Comparison of ENCODE assay signal across 16 cellular contexts in genomic region chr1:236275586-236275985, GRCh38. TPM values are rescaled to one million over a fixed set of nuclear protein-coding genes. Genes with fewer than 3 reads are reported as not detected.
DNase-seq lines count a peak whose midpoint lies in the region; ATAC-seq, FAIRE-seq and TF ChIP-seq lines count a peak whose summit lies in the region.
"Had no signal": no experiment of that assay in that cellular context is flagged by ENCODE, and none has a peak within 500 bp of the region (broad histone marks: within the 10 kb centered on the region; RNA-seq: fewer than 3 reads in every experiment).

No MANE protein-coding gene starts in this region.

- no peak for TF ChIP-seq POLR2A in GM12878 (IDR thresholded peaks at IDR 0.05; ENCODE audit: low read depth, low read length)

- peaks cover 24% of the 10 kb centered on the region for H3K4me1 Mint-ChIP-seq in activated T-cell treated with anti-CD3 and anti-CD28 coated beads, Interleukin-2, amount 50 U/mL, for 72 hours (ENCODE audit: low read depth)
- H3K4me1 Mint-ChIP-seq in stimulated activated naive CD8-positive, alpha-beta T cell treated with anti-CD3 and anti-CD28 coated beads, Interleukin-15, amount 100 ng/mL, for 72 hours, result peaks cover 19% of the 10 kb centered on the region

- H3K79me2 ChIP-seq in GM12878 (ENCODE audit: control insufficient read depth, insufficient read depth, low read length), result peaks cover 94% of the 10 kb centered on the region

- 0 out of 4 replicates have a peak, but pooled peaks cover 0 to 3% of the 10 kb centered on the region in 2 experiments for H3K36me3 ChIP-seq in GM12878 (ENCODE audit: control insufficient read depth in 2 of 2, insufficient read depth in 2 of 2, low read length in 1 of 2)

- H3K4me3 ChIP-seq in GM12878, result peak overlapping the region; percentile 33

- DNase-seq in activated T-cell treated with anti-CD3 and anti-CD28 coated beads, Interleukin-2, amount 50 U/mL, for 72 hours, result no peak
- no peak for DNase-seq in activated T-cell treated with anti-CD3 and anti-CD28 coated beads, Interleukin-2, amount 50 U/mL, for 1 hour
- DNase-seq in GM12878 (ENCODE audit: low read depth, low spot score), result no peak
- no peak for DNase-seq in stimulated activated naive CD8-positive, alpha-beta T cell treated with anti-CD3 and anti-CD28 coated beads, Interleukin-15, amount 100 ng/mL, for 72 hours
- no peak for DNase-seq in NCI-H510A (lab: John Stamatoyannopoulos, UW)
- DNase-seq in NK-92 treated with Interleukin-12 subunit alpha and Interleukin-12 subunit beta, amount 100 ng/mL, for 24 hours (lab: John Stamatoyannopoulos, UW), result no peak
- DNase-seq: DMS53, H9, NCI-H1417, NCI-H1930, NCI-H2171, NCI-H446 treated with DMSO at 0.1 percent for 48 hours, NCI-H82 had no signal

- peaks cover 8% of the 10 kb centered on the region for H3K4me1 ChIP-seq in GM12878 (ENCODE audit: control insufficient read depth, insufficient read depth, low read length)

- CTCF ChIA-PET in GM12878 (lab: Yijun Ruan, JAX), result interaction anchor here (0.9 to 2.2 kb wide), 3 partner anchors 10 to 176 kb away, joined by 3 to 9 read pairs (median 4); no protein-coding TSS in a partner anchor

- H3K9me3 ChIP-seq in GM12878 (replicated peaks; ENCODE audit: control insufficient read depth, insufficient read depth, low read length), result peaks cover 3% of the 10 kb centered on the region; the same call in 2 of the 3 replicates

- no peaks in the 10 kb centered on the region for H3K27me3 ChIP-seq in GM12878 (replicated peaks in 1 of 2; ENCODE audit: control insufficient read depth in 2 of 2, insufficient read depth in 2 of 2, low read length in 1 of 2)

- intact Hi-C loops in GM12878 (cut with micrococcal nuclease; ENCODE audit: unreplicated experiment), result no loop called here

- peak overlapping the region in 1 of 2 donors; percentile 44 for H3K4me3 Mint-ChIP-seq in activated T-cell treated with anti-CD3 and anti-CD28 coated beads, Interleukin-2, amount 50 U/mL, for 72 hours
- no peak overlapping the region for H3K4me3 Mint-ChIP-seq in stimulated activated naive CD8-positive, alpha-beta T cell treated with anti-CD3 and anti-CD28 coated beads, Interleukin-15, amount 100 ng/mL, for 72 hours
- H3K4me3 Mint-ChIP-seq: CD14-positive monocyte, H9 had no signal

- TF ChIP-seq RAD21 in GM12878 (IDR thresholded peaks at IDR 0.05; ENCODE audit: insufficient read depth, low read depth, low read length), result no peak

- SMC1A ChIA-PET in GM12878 (lab: Charles Lee; ENCODE audit: uncharacterized antibody, unreplicated experiment), result interaction anchor here (1.1 to 2.5 kb wide), 5 partner anchors 10 to 169 kb away, joined by 3 to 5 read pairs (median 3); no protein-coding TSS in a partner anchor

- peaks cover 6% of the 10 kb centered on the region in 2 donors for H3K36me3 Mint-ChIP-seq in activated T-cell treated with anti-CD3 and anti-CD28 coated beads, Interleukin-2, amount 50 U/mL, for 72 hours (ENCODE audit: insufficient read depth in 2 of 2)

- RAD21 ChIA-PET in GM12878 (lab: Charles Lee; ENCODE audit: unreplicated experiment), result interaction anchor here (0.7 to 2.1 kb wide), 2 partner anchors 9 to 214 kb away, joined by 3 to 12 read pairs; no protein-coding TSS in a partner anchor

- H3K9me3 Mint-ChIP-seq in activated T-cell treated with anti-CD3 and anti-CD28 coated beads, Interleukin-2, amount 50 U/mL, for 72 hours, result peaks cover 0 to 6% of the 10 kb centered on the region in 2 donors
- H3K9me3 Mint-ChIP-seq in stimulated activated naive CD8-positive, alpha-beta T cell treated with anti-CD3 and anti-CD28 coated beads, Interleukin-15, amount 100 ng/mL, for 72 hours, result peaks cover 0 to 9% of the 10 kb centered on the region in 2 donors
- H3K9me3 Mint-ChIP-seq: H9 had no signal

- H3K27ac ChIP-seq in GM12878 (ENCODE audit: control insufficient read depth, insufficient read depth), result peak overlapping the region; percentile 48

- H4K20me1 ChIP-seq in GM12878 (ENCODE audit: control insufficient read depth, insufficient read depth), result no peaks in the 10 kb centered on the region

- ATAC-seq in activated T-cell treated with anti-CD3 and anti-CD28 coated beads, Interleukin-2, amount 50 U/mL, for 72 hours (replicated peaks in 1 of 2), result peak; percentile 75
- peak; percentile 45 for ATAC-seq in GM18868 (IDR thresholded peaks at IDR 0.05; ENCODE audit: unreplicated experiment)
- ATAC-seq in GM12878, result peak; percentile 40
- peak; percentile 78 for ATAC-seq in stimulated activated naive CD8-positive, alpha-beta T cell treated with anti-CD3 and anti-CD28 coated beads, Interleukin-15, amount 100 ng/mL, for 72 hours

- H3K9ac ChIP-seq in GM12878 (ENCODE audit: control insufficient read depth, insufficient read depth, low read length), result no peak overlapping the region

- POLR2A ChIA-PET in GM12878 (lab: Charles Lee), result interaction anchor here (0.5 to 1.6 kb wide), 3 partner anchors 8 to 136 kb away, joined by 3 read pairs; no protein-coding TSS in a partner anchor

- peak overlapping the region; percentile 23 for H3K4me2 ChIP-seq in GM12878 (ENCODE audit: control insufficient read depth, insufficient read depth)

- TF ChIP-seq EP300 in GM12878 (IDR thresholded peaks at IDR 0.05; ENCODE audit: borderline replicate concordance in 1 of 2, control insufficient read depth in 1 of 2, low read depth in 2 of 2, low read length in 2 of 2), result no peak

- peak overlapping the region; percentile 83 for H3K27ac Mint-ChIP-seq in activated T-cell treated with anti-CD3 and anti-CD28 coated beads, Interleukin-2, amount 50 U/mL, for 72 hours
- no peak overlapping the region for H3K27ac Mint-ChIP-seq in stimulated activated naive CD8-positive, alpha-beta T cell treated with anti-CD3 and anti-CD28 coated beads, Interleukin-15, amount 100 ng/mL, for 72 hours
- H3K27ac Mint-ChIP-seq: H9 had no signal

- no peak overlapping the region for H2AFZ ChIP-seq in GM12878 (ENCODE audit: control insufficient read depth, low read depth, low read length)

- in situ Hi-C loops in GM12878 (cut with MboI), result loop anchor here (25.0 kb wide), 1 partner anchor 163 kb away; no protein-coding TSS in a partner anchor

- TF ChIP-seq CTCF in GM12878 (IDR thresholded peaks at IDR 0.05 in 2 of 3, conservative IDR thresholded peaks at IDR 0.05 in 1 of 3; ENCODE audit: control insufficient read depth in 2 of 3, extremely low read depth in 1 of 3, insufficient read depth in 1 of 3, low read depth in 3 of 3, low read length in 3 of 3), result no peak

- WGBS in GM12878 (ENCODE audit: insufficient coverage, insufficient replicate concordance, low lambda C conversion rate, missing lambda C conversion rate), result 0% methylated on average over 1 of the region's 1 CpG

- H3K27me3 Mint-ChIP-seq in activated T-cell treated with anti-CD3 and anti-CD28 coated beads, Interleukin-2, amount 50 U/mL, for 72 hours (ENCODE audit: low read depth), result no peaks in the 10 kb centered on the region
- H3K27me3 Mint-ChIP-seq in stimulated activated naive CD8-positive, alpha-beta T cell treated with anti-CD3 and anti-CD28 coated beads, Interleukin-15, amount 100 ng/mL, for 72 hours, result no peaks in the 10 kb centered on the region
- H3K27me3 Mint-ChIP-seq: IgD-negative memory B cell had no signal

- no peak for FAIRE-seq in GM12878 (lab: Jason Lieb, UNC)

- BruUV-seq in GM12878 (replicated peaks; lab: Mats Ljungman, UMichigan), result no TSS peak

TF ChIP-seq in GM12878, 131 proteins besides CTCF, POLR2A, EP300 and RAD21 (continues in another document):
- TF ChIP-seq FOS (IDR thresholded peaks at IDR 0.05; ENCODE audit: borderline replicate concordance, extremely low read depth, insufficient read length) (no peak), SRF (IDR thresholded peaks at IDR 0.05; ENCODE audit: low read depth in 2 of 2, low read length in 2 of 2) (0 out of 4 replicates have a peak, but pooled peaks of 1 of the 2 experiments have one; percentile 33), JUND (IDR thresholded peaks at IDR 0.05; ENCODE audit: low read depth, low read length) (no peak), NFIC (IDR thresholded peaks at IDR 0.05; ENCODE audit: low read depth, low read length) (peak; percentile 94), MEF2B (IDR thresholded peaks at IDR 0.05; ENCODE audit: partially characterized antibody, poor library complexity, severe bottlenecking) (no peak)
- TF ChIP-seq, protein P1, sequence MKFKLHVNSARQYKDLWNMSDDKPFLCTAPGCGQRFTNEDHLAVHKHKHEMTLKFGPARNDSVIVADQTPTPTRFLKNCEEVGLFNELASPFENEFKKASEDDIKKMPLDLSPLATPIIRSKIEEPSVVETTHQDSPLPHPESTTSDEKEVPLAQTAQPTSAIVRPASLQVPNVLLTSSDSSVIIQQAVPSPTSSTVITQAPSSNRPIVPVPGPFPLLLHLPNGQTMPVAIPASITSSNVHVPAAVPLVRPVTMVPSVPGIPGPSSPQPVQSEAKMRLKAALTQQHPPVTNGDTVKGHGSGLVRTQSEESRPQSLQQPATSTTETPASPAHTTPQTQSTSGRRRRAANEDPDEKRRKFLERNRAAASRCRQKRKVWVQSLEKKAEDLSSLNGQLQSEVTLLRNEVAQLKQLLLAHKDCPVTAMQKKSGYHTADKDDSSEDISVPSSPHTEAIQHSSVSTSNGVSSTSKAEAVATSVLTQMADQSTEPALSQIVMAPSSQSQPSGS (IDR thresholded peaks at IDR 0.05; ENCODE audit: low read length), result peak; percentile 84

RNA-seq across cellular contexts. Expression of gene ERO1B, which starts 6.2 kb away (rescaled TPM):
- 1 to 10 TPM; 2.2 to 5.9 TPM for total RNA-seq in activated T-cell treated with anti-CD3 and anti-CD28 coated beads, Interleukin-2, amount 50 U/mL, for 72 hours
- total RNA-seq in GM12878 (2013; cell fraction: nucleolus; rRNA removed), result 65.5 and 71.3 TPM in 2 replicates
- total RNA-seq in GM12878 (2014; rRNA removed) (13.6 and 17.3 TPM in 2 replicates), GM12878 (2014; rRNA removed; fragmentation: Illumina TruSeq; extraction: Trizol) (30.9 and 32.2 TPM in 2 replicates), GM12878 (2021) (22.8 and 28.8 TPM in 2 replicates)
- polyA plus RNA-seq in GM12878 (2011; ENCODE audit: low read depth), result 5.6 TPM
- polyA plus RNA-seq in GM12878 (2011; rRNA removed) (9.3 and 18.3 TPM in 2 replicates), GM12878 (2014; fragmentation: Illumina TruSeq; extraction: Trizol) (22.8 and 29.8 TPM in 2 replicates), GM12878 (2014; fragmentation: Nextera tagmentation; extraction: Ambion mirVana) (1 to 10 TPM; 9.0 to 9.6 TPM), GM12878 (2014; rRNA removed) (16.9 and 23.1 TPM in 2 replicates), GM12878 (2016; fragmentation: Nextera tagmentation; extraction: Ambion mirVana) (10 to 100 TPM; 27.1 to 27.5 TPM)
- 2.5 and 2.9 TPM in 2 replicates for polyA plus RNA-seq in GM12878 (2011; cell fraction: cytosol; rRNA removed)
- 7.8 and 9.8 TPM in 2 replicates for polyA plus RNA-seq in GM12878 (2011; cell fraction: nucleus; rRNA removed)
- 11.3 and 12.3 TPM in 2 replicates for polyA plus RNA-seq in GM12878 (2012)
- 4.3 and 4.4 TPM in 2 replicates for polyA minus RNA-seq in GM12878 (2011; rRNA and poly(A)+ RNA removed)
- 4.0 and 5.2 TPM in 2 replicates for polyA minus RNA-seq in GM12878 (2011; cell fraction: cytosol; rRNA and poly(A)+ RNA removed)
- polyA minus RNA-seq in GM12878 (2011; cell fraction: nucleus; rRNA and poly(A)+ RNA removed), result 8.1 and 16.4 TPM in 2 replicates
